In genomic region chr9:136086213-136086881, GRCh38 we compare ENCODE assay signal across 12 cellular contexts. TPM values are rescaled to one million over a fixed set of nuclear protein-coding genes. Genes with fewer than 3 reads are reported as not detected.
DNase-seq lines count a peak whose midpoint lies in the region; ATAC-seq and TF ChIP-seq lines count a peak whose summit lies in the region.
"Had no signal": no experiment of that assay in that cellular context is flagged by ENCODE, and none has a peak within 500 bp of the region (broad histone marks: within the 10 kb centered on the region; RNA-seq: fewer than 3 reads in every experiment).

No MANE protein-coding gene starts in this region.

- H3K4me2 ChIP-seq in BLaER1, result peak overlapping the region; percentile 87

- H3K4me1 ChIP-seq in BLaER1, result peaks cover 75% of the 10 kb centered on the region
- peaks cover 5 to 65% of the 10 kb centered on the region in 2 donors for H3K4me1 ChIP-seq in adrenal gland (replicated peaks in 1 of 2)
- H3K4me1 ChIP-seq in left ventricle myocardium inferior, result peaks cover 100% of the 10 kb centered on the region

- H3K27me3 ChIP-seq in BLaER1, result peaks cover 20% of the 10 kb centered on the region
- no peaks in the 10 kb centered on the region for H3K27me3 ChIP-seq in adrenal gland
- no peaks in the 10 kb centered on the region for H3K27me3 ChIP-seq in left ventricle myocardium inferior (ENCODE audit: low read depth)

- TF ChIP-seq CTCF in adrenal gland (IDR thresholded peaks at IDR 0.05), result no peak
- TF ChIP-seq CTCF in left ventricle myocardium inferior (IDR thresholded peaks at IDR 0.05; ENCODE audit: borderline replicate concordance), result no peak

- H3K27ac ChIP-seq in BLaER1 (peak overlapping the region; percentile 55; the same call in 1 of the 2 replicates), adrenal gland (peak overlapping the region in 2 of 5 donors; percentile 54), left ventricle myocardium inferior (replicated peaks) (peak overlapping the region; percentile 99)

- DNase-seq in adrenal gland (peak in 5 of 7 donors; percentile 19 to 52 (median 28)), left ventricle myocardium inferior (peak; percentile 33), retina (peak; percentile 30), NCI-H2227 treated with DMSO at 0.1 percent for 48 hours (lab: John Stamatoyannopoulos, UW) (no peak), NCI-H446 treated with DMSO at 0.1 percent for 48 hours (lab: John Stamatoyannopoulos, UW) (no peak)
- DNase-seq: activated CD4-positive, CD25-positive, alpha-beta regulatory T cell treated with anti-CD3 and anti-CD28 coated beads, Interleukin-2, amount 50 U/mL, for 72 hours; DND-41; NCI-H2081; T-cell had no signal

- H3K4me3 ChIP-seq in BLaER1, result no peak overlapping the region
- no peak overlapping the region for H3K4me3 ChIP-seq in adrenal gland
- peak overlapping the region; percentile 30 for H3K4me3 ChIP-seq in left ventricle myocardium inferior

- H3K36me3 ChIP-seq in BLaER1, result no peaks in the 10 kb centered on the region
- no peaks in the 10 kb centered on the region for H3K36me3 ChIP-seq in adrenal gland (replicated peaks in 1 of 2)
- H3K36me3 ChIP-seq in left ventricle myocardium inferior, result peaks cover 7% of the 10 kb centered on the region

- 0 out of 2 replicates have a peak, but pooled peaks cover 8% of the 10 kb centered on the region for H4K20me1 ChIP-seq in BLaER1

- H3K9me3 ChIP-seq in BLaER1 (no peaks in the 10 kb centered on the region), adrenal gland (replicated peaks in 1 of 3) (no peaks in the 10 kb centered on the region), left ventricle myocardium inferior (replicated peaks) (no peaks in the 10 kb centered on the region)

- WGBS in adrenal gland, 4 donors, result 68 to 80% (median 76%) methylated on average over 14 to 24 of the region's 24 CpGs

- intact Hi-C loops in adrenal gland (cut with DNase I) (no loop called here), left ventricle myocardium inferior (cut with micrococcal nuclease) (no loop called here)

- ATAC-seq in GM19023 (IDR thresholded peaks at IDR 0.05; ENCODE audit: unreplicated experiment) (no peak), HG02938 (IDR thresholded peaks at IDR 0.05; ENCODE audit: unreplicated experiment) (no peak)
- ATAC-seq: T-cell had no signal

- peak overlapping the region; percentile 57 for H3K9ac ChIP-seq in BLaER1

- TF ChIP-seq POLR2A in adrenal gland (IDR thresholded peaks at IDR 0.05), result no peak

RNA-seq across cellular contexts. Expression of gene NACC2, which starts 8.7 kb away (rescaled TPM):
- total RNA-seq in adrenal gland, result 10 to 100 TPM; 27.2 to 61.0 (median 38.6) TPM
- 10 to 100 TPM in 1 of 3 donors, 1 to 10 TPM in 2; 5.7 to 11.3 (median 7.1) TPM for polyA plus RNA-seq in adrenal gland
- 29.5 TPM for total RNA-seq in left ventricle myocardium inferior

RNA-seq across cellular contexts. Expression of gene TMEM250, which starts 32.3 kb away (rescaled TPM):
- total RNA-seq in adrenal gland (10 to 100 TPM; 19.7 to 47.2 (median 35.9) TPM), left ventricle myocardium inferior (15.1 TPM)
- 10 to 100 TPM in 2 of 3 donors, 1 to 10 TPM in 1; 5.2 to 12.4 (median 10.6) TPM for polyA plus RNA-seq in adrenal gland

Comparison
In these comparisons a context has a peak if more than half of its experiments do, and no peak if none do; other contexts are left out.
1. DNase-seq: peak in adrenal gland (5 of 7), left ventricle myocardium inferior (single experiment) and retina (single experiment); none in NCI-H2227 treated with DMSO at 0.1 percent for 48 hours (single experiment) and NCI-H446 treated with DMSO at 0.1 percent for 48 hours (single experiment).